7 cellular contexts compared by ENCODE assay signal in genomic region chr5:177447066-177447610, GRCh38. TPM values are rescaled to one million over a fixed set of nuclear protein-coding genes. Genes with fewer than 3 reads are reported as not detected.
DNase-seq lines count a peak whose midpoint lies in the region; ATAC-seq, FAIRE-seq and TF ChIP-seq lines count a peak whose summit lies in the region.

No MANE protein-coding gene starts in this region.

- peak; percentile 83 for DNase-seq in GM12892 (ENCODE audit: insufficient read length)
- peak; percentile 63 for DNase-seq in HEK293T (ENCODE audit: extremely low spot score)
- peak; percentile 78 for DNase-seq in NB4 (ENCODE audit: low read depth)
- peak; percentile 81 for DNase-seq in central memory CD4-positive, alpha-beta T cell
- DNase-seq in left colon: peak; percentile 67 to 73
- DNase-seq in stimulated activated CD8-positive, alpha-beta memory T cell treated with anti-CD3 and anti-CD28 coated beads, Interleukin-12 subunit alpha, Interleukin-12 subunit beta, amount 100 ng/mL, for 4 hours (ENCODE audit: low read depth): peak; percentile 55

- peak; percentile 21 for ATAC-seq in left colon

- POLR2A ChIA-PET in HEK293T (lab: Yijun Ruan, JAX): interaction anchor here (0.5 to 7.4 kb wide), 7 partner anchors 22 to 334 kb away, joined by 3 to 69 read pairs (median 3); partner anchors contain the start of gene GRK6

- TF ChIP-seq POLR2A in GM12892 (IDR thresholded peaks at IDR 0.05; ENCODE audit: low read depth, low read length) (no peak), NB4 (IDR thresholded peaks at IDR 0.05; ENCODE audit: extremely low read depth, insufficient read length) (no peak)

- FAIRE-seq in GM12892 (lab: Jason Lieb, UNC): no peak

- peak overlapping the region; percentile 55 for H3K4me3 ChIP-seq in NB4 (ENCODE audit: low read depth, low read length)
- H3K4me3 ChIP-seq in WI38 (ENCODE audit: low read depth, low read length): peak overlapping the region; percentile 65

- CTCF ChIA-PET in HEK293T (lab: Yijun Ruan, JAX): interaction anchor here (1.7 to 4.9 kb wide), 3 partner anchors 44 to 137 kb away, joined by 6 to 30 read pairs (median 15); no protein-coding TSS in a partner anchor

- intact Hi-C loops in left colon (cut with DNase I, micrococcal nuclease): no loop called here

- no peak for TF ChIP-seq CTCF in NB4 (IDR thresholded peaks at IDR 0.05; ENCODE audit: low read depth, low read length)
- no peak for TF ChIP-seq CTCF in WI38 (IDR thresholded peaks at IDR 0.05; ENCODE audit: low read depth, low read length)

TF ChIP-seq in HEK293T, 16 proteins besides CTCF, POLR2A, EP300 and RAD21:
- TF ChIP-seq ARNT (IDR thresholded peaks at IDR 0.05) (no peak), SUZ12 (IDR thresholded peaks at IDR 0.05) (no peak), FOXM1 (IDR thresholded peaks at IDR 0.05; ENCODE audit: borderline replicate concordance) (no peak), L3MBTL2 (conservative IDR thresholded peaks at IDR 0.05) (peak; percentile 25; the same call in 1 of the 2 replicates)

RNA-seq across cellular contexts. Expression of gene PRR7, which starts 0.5 kb away (rescaled TPM):
- polyA plus RNA-seq in GM12892 (2012; ENCODE audit: missing spikeins): 0.34 TPM
- total RNA-seq in left colon: 1 to 10 TPM; 1.6 to 2.2 TPM

RNA-seq across cellular contexts. Expression of gene GRK6, which starts 20.7 kb away (rescaled TPM):
- polyA plus RNA-seq in GM12892 (2012; ENCODE audit: missing spikeins): 26.9 TPM
- total RNA-seq in left colon: 10 to 100 TPM; 34.6 to 43.5 TPM

RNA-seq across cellular contexts. Expression of gene DBN1, which starts 26.3 kb away (rescaled TPM):
- 6.8 TPM for polyA plus RNA-seq in GM12892 (2012; ENCODE audit: missing spikeins)
- 10 to 100 TPM; 11.8 to 18.8 TPM for total RNA-seq in left colon

RNA-seq across cellular contexts. Expression of gene F12, which starts 37.8 kb away (rescaled TPM):
- 0.74 TPM for polyA plus RNA-seq in GM12892 (2012; ENCODE audit: missing spikeins)
- 10 to 100 TPM in 1 of 2 donors, 1 to 10 TPM in 1; 9.0 to 11.3 TPM for total RNA-seq in left colon

RNA-seq across cellular contexts. Expression of gene PFN3, which starts 46.7 kb away (rescaled TPM):
- polyA plus RNA-seq in GM12892 (2012; ENCODE audit: missing spikeins): not detected
- total RNA-seq in left colon: not detected

Comparison
In these comparisons a context has a peak if more than half of its experiments do, and no peak if none do; other contexts are left out.
1. Peak in every context shown above with its lines: DNase-seq, ATAC-seq and H3K4me3 ChIP-seq.